20 cellular contexts compared by ENCODE assay signal in the genomic region with DNA sequence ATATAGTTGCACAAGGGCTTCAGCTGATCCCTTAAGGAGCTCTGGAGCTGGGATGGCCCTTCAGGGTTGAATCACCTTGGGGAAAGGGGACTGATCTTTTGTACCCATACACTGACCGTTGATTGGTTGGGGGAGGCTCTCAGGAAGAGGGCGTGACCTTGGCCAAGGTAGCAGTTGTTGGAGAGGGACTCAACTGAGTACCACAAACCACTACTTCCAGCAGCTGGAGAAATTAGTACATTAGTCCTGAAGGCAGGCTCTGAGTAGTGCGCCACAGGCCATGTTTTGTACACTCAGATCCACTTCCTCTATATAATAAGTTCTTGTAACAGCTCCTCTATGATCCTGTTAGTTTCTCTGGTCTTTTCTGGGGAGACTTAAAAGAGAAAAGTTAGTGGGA.
"Had no signal": no experiment of that assay in that cellular context is flagged by ENCODE, and none has a peak within 500 bp of the region (broad histone marks: within the 10 kb centered on the region; RNA-seq: fewer than 3 reads in every experiment).

No MANE protein-coding gene starts in this region.

- DNase-seq: activated CD4-positive, alpha-beta T cell treated with anti-CD3 and anti-CD28 coated beads, Interleukin-2, amount 10 ng/mL, durations not matched to agents 24 days and 14 days; activated CD8-positive, alpha-beta T cell treated with anti-CD3 and anti-CD28 coated beads for 36 hours; activated gamma-delta T cell treated with Interleukin-2 at 50 U/mL for 16 hours; activated T-cell treated with anti-CD3 and anti-CD28 coated beads, Interleukin-2, amount 50 U/mL, for 1 hour; adrenal gland; endodermal cell; esophagus squamous epithelium; gastrocnemius medialis; hippocampal formation; kidney glomerular epithelial cell; left lung; right cardiac atrium; stimulated activated CD4-positive, alpha-beta T cell treated with anti-CD3 and anti-CD28 coated beads, Interleukin-12 subunit alpha, Interleukin-12 subunit beta, amount 100 ng/mL, for 4 hours; stimulated activated CD4-positive, alpha-beta T cell treated with anti-CD3 and anti-CD28 coated beads, Interleukin-4, amount 100 ng/mL, for 4 hours; stimulated activated naive CD8-positive, alpha-beta T cell treated with anti-CD3 and anti-CD28 coated beads, Interleukin-15, amount 100 ng/mL, for 72 hours; tibial artery had no signal

- H3K27me3 ChIP-seq: adrenal gland, ascending aorta, esophagus squamous epithelium, gastrocnemius medialis, left lung, tibial artery had no signal

- H3K36me3 ChIP-seq: adrenal gland, ascending aorta, esophagus squamous epithelium, gastrocnemius medialis, left lung, tibial artery had no signal

- H3K4me3 ChIP-seq: adrenal gland, ascending aorta, coronary artery, esophagus squamous epithelium, gastrocnemius medialis, left lung, lung, tibial artery had no signal

- ATAC-seq: activated CD4-positive, CD25-positive, alpha-beta regulatory T cell treated with anti-CD3 and anti-CD28 coated beads, Interleukin-2, amount 50 U/mL, for 24 hours; activated CD8-positive, alpha-beta T cell treated with anti-CD3 and anti-CD28 coated beads for 36 hours; gastrocnemius medialis; left lung; right cardiac atrium had no signal
